3 cellular contexts compared by ENCODE assay signal in genomic region chr6:130870179-130870881, GRCh38.
A peak's percentile ranks its signal among the peaks of the same experiment; 100 is the strongest.
TF ChIP-seq lines count a peak whose summit lies in the region.

No MANE protein-coding gene starts in this region.

TF ChIP-seq in GM23338, 12 proteins besides CTCF, POLR2A, EP300 and RAD21 (continued from another document and continues in another):
- TF ChIP-seq EZH2phosphoT487 (IDR thresholded peaks at IDR 0.05; ENCODE audit: unreplicated experiment): no peak
- no peak for TF ChIP-seq JUNB (IDR thresholded peaks at IDR 0.05; ENCODE audit: unreplicated experiment)
- TF ChIP-seq, protein P1, sequence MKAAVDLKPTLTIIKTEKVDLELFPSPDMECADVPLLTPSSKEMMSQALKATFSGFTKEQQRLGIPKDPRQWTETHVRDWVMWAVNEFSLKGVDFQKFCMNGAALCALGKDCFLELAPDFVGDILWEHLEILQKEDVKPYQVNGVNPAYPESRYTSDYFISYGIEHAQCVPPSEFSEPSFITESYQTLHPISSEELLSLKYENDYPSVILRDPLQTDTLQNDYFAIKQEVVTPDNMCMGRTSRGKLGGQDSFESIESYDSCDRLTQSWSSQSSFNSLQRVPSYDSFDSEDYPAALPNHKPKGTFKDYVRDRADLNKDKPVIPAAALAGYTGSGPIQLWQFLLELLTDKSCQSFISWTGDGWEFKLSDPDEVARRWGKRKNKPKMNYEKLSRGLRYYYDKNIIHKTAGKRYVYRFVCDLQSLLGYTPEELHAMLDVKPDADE (IDR thresholded peaks at IDR 0.05): no peak
- TF ChIP-seq NANOG (IDR thresholded peaks at IDR 0.05; ENCODE audit: borderline replicate concordance): no peak
- TF ChIP-seq ZNF331 (CRISPR knock-in tag; IDR thresholded peaks at IDR 0.05; ENCODE audit: low read depth): no peak
- no peak for TF ChIP-seq EZH2 (IDR thresholded peaks at IDR 0.05; ENCODE audit: low read depth, unreplicated experiment)

TF ChIP-seq in K562, 482 proteins besides CTCF, POLR2A, EP300 and RAD21 (continued from another document):
- no peak for TF ChIP-seq ZNF217 (CRISPR knock-in tag; IDR thresholded peaks at IDR 0.05)
- no peak for TF ChIP-seq ZNF551 (CRISPR knock-in tag; IDR thresholded peaks at IDR 0.05)
- peak; percentile 69; the same call in 1 of the 2 replicates for TF ChIP-seq MAFK (IDR thresholded peaks at IDR 0.05; ENCODE audit: low read length)
- peak; percentile 60; the same call in 1 of the 2 replicates for TF ChIP-seq MAFG (tag; conservative IDR thresholded peaks at IDR 0.05)
- no peak for TF ChIP-seq TAL1 (IDR thresholded peaks at IDR 0.05)
- no peak for TF ChIP-seq ELF2 (CRISPR knock-in tag; IDR thresholded peaks at IDR 0.05)
- TF ChIP-seq ZNF316 (IDR thresholded peaks at IDR 0.05): peak; percentile 88
- TF ChIP-seq MAFF (IDR thresholded peaks at IDR 0.05; ENCODE audit: low read length): peak; percentile 53; the same call in 1 of the 2 replicates
- TF ChIP-seq C11orf30 (IDR thresholded peaks at IDR 0.05; ENCODE audit: low read depth): peak; percentile 73

TF ChIP-seq in GM12891, 5 proteins besides CTCF, POLR2A, EP300 and RAD21 (continued from another document):
- no peak for TF ChIP-seq POLR2AphosphoS5 (IDR thresholded peaks at IDR 0.05; ENCODE audit: low read depth, low read length)
- TF ChIP-seq SPI1 (IDR thresholded peaks at IDR 0.05; ENCODE audit: low read depth, low read length): no peak
- TF ChIP-seq PAX5 (IDR thresholded peaks at IDR 0.05; ENCODE audit: insufficient read depth, low read length, severe bottlenecking): no peak
